In genomic region chr21:36510911-36511310, GRCh38 we compare ENCODE assay signal across 31 cellular contexts. TPM values are rescaled to one million over a fixed set of nuclear protein-coding genes. Genes with fewer than 3 reads are reported as not detected.
DNase-seq lines count a peak whose midpoint lies in the region; ATAC-seq and TF ChIP-seq lines count a peak whose summit lies in the region.
"Had no signal": no experiment of that assay in that cellular context is flagged by ENCODE, and none has a peak within 500 bp of the region (broad histone marks: within the 10 kb centered on the region; RNA-seq: fewer than 3 reads in every experiment).

No MANE protein-coding gene starts in this region.

- H3K36me3 ChIP-seq in trophoblast cell (ENCODE audit: control insufficient read depth in 1 of 2, insufficient read depth in 2 of 2, low read length in 2 of 2), result no peaks in the 10 kb centered on the region
- no peaks in the 10 kb centered on the region for H3K36me3 ChIP-seq in aorta (ENCODE audit: control insufficient read depth in 1 of 2, insufficient read depth in 2 of 2, low read length in 1 of 2)
- H3K36me3 ChIP-seq: ascending aorta, HAP-1, left lung, spleen had no signal

- TF ChIP-seq CTCF in VCaP (conservative IDR thresholded peaks at IDR 0.05), result no peak

- DNase-seq in NCI-H510A treated with DMSO at 0.1 percent for 48 hours (lab: John Stamatoyannopoulos, UW) (peak; percentile 15), NCI-H510A (lab: John Stamatoyannopoulos, UW) (no peak), KBM-7 (peak; percentile 9), trophoblast cell (no peak), aorta (no peak), putamen (ENCODE audit: low spot score) (no peak)
- DNase-seq: activated CD4-positive, alpha-beta T cell treated with anti-CD3 and anti-CD28 coated beads for 48 hours; activated gamma-delta T cell; activated naive CD8-positive, alpha-beta T cell treated with anti-CD3 and anti-CD28 coated beads, Interleukin-2, amount 10 ng/mL, durations not matched to agents 7 days and 5 days; activated T-cell treated with anti-CD3 and anti-CD28 coated beads for 4 hours; AML-193; CD8-positive, alpha-beta memory T cell; cortex of kidney; effector memory CD8-positive, alpha-beta T cell; erythroblast; KG1; left lung; mesendoderm; NCI-H1436; NCI-H2171; NCI-H524 treated with DMSO at 0.1 percent for 48 hours; SIG-M5; spleen; stimulated activated CD4-positive, alpha-beta T cell treated with anti-CD3 and anti-CD28 coated beads, Interleukin-2, amount 100 ng/mL, for 24 hours; T1000 had no signal

- H2AFZ ChIP-seq in trophoblast cell (ENCODE audit: insufficient read depth, low read length, poor library complexity), result no peak overlapping the region

- peak overlapping the region; percentile 87 for H2BK12ac ChIP-seq in trophoblast cell (ENCODE audit: low read length)

- peak overlapping the region; percentile 33 for H3K14ac ChIP-seq in trophoblast cell (ENCODE audit: low read length)

- peak overlapping the region; percentile 88 for H2BK120ac ChIP-seq in trophoblast cell (ENCODE audit: insufficient read depth, low read length, poor library complexity)

- ATAC-seq in aorta (ENCODE audit: low FRiP score) (no peak), GM19395 (IDR thresholded peaks at IDR 0.05; ENCODE audit: unreplicated experiment) (no peak)
- ATAC-seq: A549; effector memory CD8-positive, alpha-beta T cell had no signal

- H3K23ac ChIP-seq in trophoblast cell (ENCODE audit: low read length), result no peak overlapping the region

- in situ Hi-C loops in KBM-7 (cut with MboI; ENCODE audit: low pct_unique_long_range_greater_than_20kb, low sequenced_read_pairs), result no loop called here

- no peak overlapping the region for H4K8ac ChIP-seq in trophoblast cell (ENCODE audit: low read depth, low read length)

- peaks cover 20 to 21% of the 10 kb centered on the region in 2 experiments for H3K4me1 ChIP-seq in trophoblast cell (ENCODE audit: control insufficient read depth in 1 of 2, insufficient read depth in 2 of 2, low read length in 2 of 2)
- no peaks in the 10 kb centered on the region for H3K4me1 ChIP-seq in aorta (ENCODE audit: control insufficient read depth in 1 of 2, insufficient read depth in 2 of 2, low read length in 2 of 2)
- H3K4me1 ChIP-seq: A549, ascending aorta, HAP-1, left lung, spleen had no signal

- H3K9me3 ChIP-seq in trophoblast cell (ENCODE audit: insufficient read depth, low read depth, low read length) (no peaks in the 10 kb centered on the region), aorta (ENCODE audit: control insufficient read depth, low read length) (no peaks in the 10 kb centered on the region)
- H3K9me3 ChIP-seq: A549, ascending aorta, HAP-1, left lung, spleen had no signal

- no peak overlapping the region for H4K91ac ChIP-seq in trophoblast cell (ENCODE audit: low read depth, low read length)

- H2BK5ac ChIP-seq in trophoblast cell (ENCODE audit: low read depth, low read length, poor library complexity), result no peak overlapping the region

- H4K12ac ChIP-seq in trophoblast cell (ENCODE audit: low read depth, low read length), result no peak overlapping the region

- no peak overlapping the region for H3K4me3 ChIP-seq in trophoblast cell (ENCODE audit: low read depth, low read length)
- H3K4me3 ChIP-seq in aorta (ENCODE audit: low read length in 2 of 2), result no peak overlapping the region
- H3K4me3 ChIP-seq: A549, ascending aorta, HAP-1, left lung, spleen had no signal

- H3K4ac ChIP-seq in trophoblast cell (ENCODE audit: low read depth, low read length), result no peak overlapping the region

- no peak overlapping the region for H3K4me2 ChIP-seq in trophoblast cell (ENCODE audit: low read length)
- H3K4me2 ChIP-seq: A549 had no signal

- H3K18ac ChIP-seq in trophoblast cell (ENCODE audit: low read length), result no peak overlapping the region

- no peak overlapping the region for H2AK5ac ChIP-seq in trophoblast cell (ENCODE audit: low read length)

- intact Hi-C loops in aorta (cut with DNase I), result no loop called here

- no peaks in the 10 kb centered on the region for H3K27me3 ChIP-seq in trophoblast cell (ENCODE audit: insufficient read depth, low read length)
- no peaks in the 10 kb centered on the region for H3K27me3 ChIP-seq in aorta (ENCODE audit: control insufficient read depth in 1 of 2, insufficient read depth in 2 of 2, low read length in 1 of 2)
- H3K27me3 ChIP-seq: ascending aorta, left lung had no signal

- no peak overlapping the region for H3K9ac ChIP-seq in trophoblast cell (ENCODE audit: low read length)

- H3K79me2 ChIP-seq in trophoblast cell (ENCODE audit: control insufficient read depth, insufficient read depth, low read length, poor library complexity), result no peaks in the 10 kb centered on the region

- peaks cover 7% of the 10 kb centered on the region for H3K79me1 ChIP-seq in trophoblast cell (ENCODE audit: low read length)

- WGBS in trophoblast cell (ENCODE audit: extremely low coverage, insufficient coverage, insufficient read length), result no CpG with 5 or more reads among the region's 6 CpGs
- WGBS in aorta, 2 donors, result 70 to 77% methylated on average over 6 of the region's 6 CpGs

- peak overlapping the region; percentile 100 for H3K27ac ChIP-seq in VCaP
- H3K27ac ChIP-seq in trophoblast cell (ENCODE audit: low read depth, low read length), result peak overlapping the region; percentile 64
- no peak overlapping the region for H3K27ac ChIP-seq in aorta (ENCODE audit: low read depth in 1 of 2, low read length in 2 of 2)
- H3K27ac ChIP-seq: A549, ascending aorta, left lung, spleen had no signal

RNA-seq across cellular contexts. Expression of gene CLDN14, which starts 31.0 kb away (rescaled TPM):
- polyA plus RNA-seq in trophoblast cell (2013), result 0.06 and 0.10 TPM in 2 replicates
- total RNA-seq in aorta, result under 1 TPM in 1 of 2 donors, not detected in 1; 0.42 TPM
- polyA plus RNA-seq in aorta, result under 1 TPM in 1 of 2 donors, not detected in 1; 0.33 TPM
- total RNA-seq: activated naive CD8-positive, alpha-beta T cell treated with anti-CD3 and anti-CD28 coated beads, Interleukin-2, amount 10 ng/mL, durations not matched to agents 7 days and 5 days; ascending aorta; cardiac septum; CD8-positive, alpha-beta memory T cell; left lung had no signal
- polyA plus RNA-seq: A549; CD8-positive, alpha-beta memory T cell had no signal

Comparison
In these comparisons a context has a peak if more than half of its experiments do, and no peak if none do; other contexts are left out.
1. DNase-seq: peak in NCI-H510A treated with DMSO at 0.1 percent for 48 hours (single experiment) and KBM-7 (single experiment); none in NCI-H510A (single experiment), trophoblast cell (0 of 2), aorta (0 of 2) and putamen (single experiment).
2. H3K27ac ChIP-seq: peak in VCaP (single experiment) and trophoblast cell (single experiment); none in aorta (0 of 2).